Comparison of ENCODE assay signal across 1 cellular context in the genomic region with DNA sequence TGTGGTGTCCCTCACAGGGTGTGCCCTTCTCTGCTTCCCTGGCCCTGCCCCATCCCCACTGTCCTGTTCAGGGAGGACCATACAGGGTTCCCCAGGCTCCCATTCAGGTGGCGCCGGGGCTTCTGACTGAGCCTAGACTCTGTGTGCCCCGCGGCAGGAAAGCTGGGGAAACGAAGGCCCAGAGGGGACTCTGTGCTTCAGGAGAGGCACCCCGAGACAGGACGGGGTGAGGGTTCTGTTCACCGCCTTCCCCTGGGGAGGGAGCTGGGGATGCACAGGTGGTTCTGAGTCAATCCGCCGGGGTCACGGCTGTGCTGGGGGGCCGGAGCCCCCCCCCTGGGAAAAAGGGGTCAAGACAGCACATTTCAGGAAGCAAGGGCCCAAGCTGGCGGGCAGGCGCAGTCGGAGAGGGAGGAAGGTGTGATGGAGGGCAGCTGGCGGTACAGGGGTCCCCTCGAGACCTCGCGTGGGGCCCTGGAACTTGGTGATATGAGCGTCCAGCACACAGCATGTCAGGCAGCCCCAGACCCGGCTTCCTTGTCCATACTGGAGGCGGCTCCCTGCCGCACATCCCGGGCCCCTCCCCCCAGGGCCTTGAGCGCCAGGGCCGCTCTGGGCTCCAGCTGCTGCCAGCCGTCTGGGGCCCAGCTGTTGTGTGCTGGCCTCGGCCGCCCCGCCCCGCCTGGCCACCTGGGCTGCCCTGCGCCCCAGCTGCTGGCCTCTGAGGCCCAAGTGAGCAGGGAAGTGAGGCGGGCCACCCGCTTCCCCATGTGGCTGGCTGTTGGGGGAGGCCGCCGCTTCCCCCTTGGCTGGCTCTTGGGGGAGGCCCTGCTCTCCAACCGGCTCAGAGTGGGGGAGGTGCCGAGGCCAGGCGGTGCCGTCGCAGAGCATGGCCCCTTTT.
TF ChIP-seq lines count a peak whose summit lies in the region.

No MANE protein-coding gene starts in this region.

TF ChIP-seq in HepG2, 621 proteins besides CTCF, POLR2A, EP300 and RAD21 (continued from another document and continues in another):
- 0 out of 2 replicates have a peak, but pooled peaks have one; percentile 44 for TF ChIP-seq ZHX2 (IDR thresholded peaks at IDR 0.05; ENCODE audit: low read depth)
- no peak for TF ChIP-seq ZHX2 (CRISPR knock-in tag; IDR thresholded peaks at IDR 0.05; ENCODE audit: borderline replicate concordance)
- TF ChIP-seq ZNF225 (CRISPR knock-in tag; IDR thresholded peaks at IDR 0.05) = peak; percentile 7; the same call in 1 of the 2 replicates
- no peak for TF ChIP-seq CEBPZ (IDR thresholded peaks at IDR 0.05; ENCODE audit: low read length)
- TF ChIP-seq MXI1 (IDR thresholded peaks at IDR 0.05; ENCODE audit: borderline replicate concordance, low read depth, low read length) = peak; percentile 64; the same call in 1 of the 3 replicates
- no peak for TF ChIP-seq ZNF549 (CRISPR knock-in tag; IDR thresholded peaks at IDR 0.05)
- TF ChIP-seq, protein P1, sequence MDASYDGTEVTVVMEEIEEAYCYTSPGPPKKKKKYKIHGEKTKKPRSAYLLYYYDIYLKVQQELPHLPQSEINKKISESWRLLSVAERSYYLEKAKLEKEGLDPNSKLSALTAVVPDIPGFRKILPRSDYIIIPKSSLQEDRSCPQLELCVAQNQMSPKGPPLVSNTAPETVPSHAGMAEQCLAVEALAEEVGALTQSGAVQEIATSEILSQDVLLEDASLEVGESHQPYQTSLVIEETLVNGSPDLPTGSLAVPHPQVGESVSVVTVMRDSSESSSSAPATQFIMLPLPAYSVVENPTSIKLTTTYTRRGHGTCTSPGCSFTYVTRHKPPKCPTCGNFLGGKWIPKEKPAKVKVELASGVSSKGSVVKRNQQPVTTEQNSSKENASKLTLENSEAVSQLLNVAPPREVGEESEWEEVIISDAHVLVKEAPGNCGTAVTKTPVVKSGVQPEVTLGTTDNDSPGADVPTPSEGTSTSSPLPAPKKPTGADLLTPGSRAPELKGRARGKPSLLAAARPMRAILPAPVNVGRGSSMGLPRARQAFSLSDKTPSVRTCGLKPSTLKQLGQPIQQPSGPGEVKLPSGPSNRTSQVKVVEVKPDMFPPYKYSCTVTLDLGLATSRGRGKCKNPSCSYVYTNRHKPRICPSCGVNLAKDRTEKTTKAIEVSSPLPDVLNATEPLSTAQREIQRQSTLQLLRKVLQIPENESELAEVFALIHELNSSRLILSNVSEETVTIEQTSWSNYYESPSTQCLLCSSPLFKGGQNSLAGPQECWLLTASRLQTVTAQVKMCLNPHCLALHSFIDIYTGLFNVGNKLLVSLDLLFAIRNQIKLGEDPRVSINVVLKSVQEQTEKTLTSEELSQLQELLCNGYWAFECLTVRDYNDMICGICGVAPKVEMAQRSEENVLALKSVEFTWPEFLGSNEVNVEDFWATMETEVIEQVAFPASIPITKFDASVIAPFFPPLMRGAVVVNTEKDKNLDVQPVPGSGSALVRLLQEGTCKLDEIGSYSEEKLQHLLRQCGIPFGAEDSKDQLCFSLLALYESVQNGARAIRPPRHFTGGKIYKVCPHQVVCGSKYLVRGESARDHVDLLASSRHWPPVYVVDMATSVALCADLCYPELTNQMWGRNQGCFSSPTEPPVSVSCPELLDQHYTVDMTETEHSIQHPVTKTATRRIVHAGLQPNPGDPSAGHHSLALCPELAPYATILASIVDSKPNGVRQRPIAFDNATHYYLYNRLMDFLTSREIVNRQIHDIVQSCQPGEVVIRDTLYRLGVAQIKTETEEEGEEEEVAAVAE (CRISPR knock-in tag; IDR thresholded peaks at IDR 0.05; ENCODE audit: borderline replicate concordance) = peak; percentile 62
- TF ChIP-seq ZNF33A (CRISPR knock-in tag; IDR thresholded peaks at IDR 0.05; ENCODE audit: borderline replicate concordance) = 0 out of 2 replicates have a peak, but pooled peaks have one; percentile 44
- no peak for TF ChIP-seq SRSF9 (IDR thresholded peaks at IDR 0.05; ENCODE audit: borderline replicate concordance, insufficient read depth, low read depth, low read length, poor library complexity, severe bottlenecking)
- peak; percentile 86 for TF ChIP-seq TGIF2 (CRISPR knock-in tag; IDR thresholded peaks at IDR 0.05)
- peak; percentile 58; the same call in 1 of the 2 replicates for TF ChIP-seq ZNF3 (CRISPR knock-in tag; IDR thresholded peaks at IDR 0.05)
- no peak for TF ChIP-seq CSRNP2 (CRISPR knock-in tag; conservative IDR thresholded peaks at IDR 0.05; ENCODE audit: low read depth)
- TF ChIP-seq BCL3 (CRISPR knock-in tag; IDR thresholded peaks at IDR 0.05) = peak; percentile 92; the same call in 1 of the 2 replicates
- TF ChIP-seq, protein P2, sequence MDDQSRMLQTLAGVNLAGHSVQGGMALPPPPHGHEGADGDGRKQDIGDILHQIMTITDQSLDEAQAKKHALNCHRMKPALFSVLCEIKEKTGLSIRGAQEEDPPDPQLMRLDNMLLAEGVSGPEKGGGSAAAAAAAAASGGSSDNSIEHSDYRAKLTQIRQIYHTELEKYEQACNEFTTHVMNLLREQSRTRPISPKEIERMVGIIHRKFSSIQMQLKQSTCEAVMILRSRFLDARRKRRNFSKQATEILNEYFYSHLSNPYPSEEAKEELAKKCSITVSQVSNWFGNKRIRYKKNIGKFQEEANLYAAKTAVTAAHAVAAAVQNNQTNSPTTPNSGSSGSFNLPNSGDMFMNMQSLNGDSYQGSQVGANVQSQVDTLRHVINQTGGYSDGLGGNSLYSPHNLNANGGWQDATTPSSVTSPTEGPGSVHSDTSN (CRISPR knock-in tag; IDR thresholded peaks at IDR 0.05; ENCODE audit: borderline replicate concordance) = no peak
- TF ChIP-seq, protein P3, sequence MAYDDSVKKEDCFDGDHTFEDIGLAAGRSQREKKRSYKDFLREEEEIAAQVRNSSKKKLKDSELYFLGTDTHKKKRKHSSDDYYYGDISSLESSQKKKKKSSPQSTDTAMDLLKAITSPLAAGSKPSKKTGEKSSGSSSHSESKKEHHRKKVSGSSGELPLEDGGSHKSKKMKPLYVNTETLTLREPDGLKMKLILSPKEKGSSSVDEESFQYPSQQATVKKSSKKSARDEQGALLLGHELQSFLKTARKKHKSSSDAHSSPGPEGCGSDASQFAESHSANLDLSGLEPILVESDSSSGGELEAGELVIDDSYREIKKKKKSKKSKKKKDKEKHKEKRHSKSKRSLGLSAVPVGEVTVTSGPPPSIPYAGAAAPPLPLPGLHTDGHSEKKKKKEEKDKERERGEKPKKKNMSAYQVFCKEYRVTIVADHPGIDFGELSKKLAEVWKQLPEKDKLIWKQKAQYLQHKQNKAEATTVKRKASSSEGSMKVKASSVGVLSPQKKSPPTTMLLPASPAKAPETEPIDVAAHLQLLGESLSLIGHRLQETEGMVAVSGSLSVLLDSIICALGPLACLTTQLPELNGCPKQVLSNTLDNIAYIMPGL (CRISPR knock-in tag; IDR thresholded peaks at IDR 0.05; ENCODE audit: borderline replicate concordance in 1 of 2, low read depth in 1 of 2) = peak; percentile 66 to 74; a peak in 2 of 4 replicates
- TF ChIP-seq PHF8 (CRISPR knock-in tag; IDR thresholded peaks at IDR 0.05) = peak; percentile 68
- TF ChIP-seq ZNF768 (CRISPR knock-in tag; IDR thresholded peaks at IDR 0.05) = peak; percentile 82
- TF ChIP-seq ZNF256 (CRISPR knock-in tag; conservative IDR thresholded peaks at IDR 0.05) = no peak
- TF ChIP-seq, protein P4, sequence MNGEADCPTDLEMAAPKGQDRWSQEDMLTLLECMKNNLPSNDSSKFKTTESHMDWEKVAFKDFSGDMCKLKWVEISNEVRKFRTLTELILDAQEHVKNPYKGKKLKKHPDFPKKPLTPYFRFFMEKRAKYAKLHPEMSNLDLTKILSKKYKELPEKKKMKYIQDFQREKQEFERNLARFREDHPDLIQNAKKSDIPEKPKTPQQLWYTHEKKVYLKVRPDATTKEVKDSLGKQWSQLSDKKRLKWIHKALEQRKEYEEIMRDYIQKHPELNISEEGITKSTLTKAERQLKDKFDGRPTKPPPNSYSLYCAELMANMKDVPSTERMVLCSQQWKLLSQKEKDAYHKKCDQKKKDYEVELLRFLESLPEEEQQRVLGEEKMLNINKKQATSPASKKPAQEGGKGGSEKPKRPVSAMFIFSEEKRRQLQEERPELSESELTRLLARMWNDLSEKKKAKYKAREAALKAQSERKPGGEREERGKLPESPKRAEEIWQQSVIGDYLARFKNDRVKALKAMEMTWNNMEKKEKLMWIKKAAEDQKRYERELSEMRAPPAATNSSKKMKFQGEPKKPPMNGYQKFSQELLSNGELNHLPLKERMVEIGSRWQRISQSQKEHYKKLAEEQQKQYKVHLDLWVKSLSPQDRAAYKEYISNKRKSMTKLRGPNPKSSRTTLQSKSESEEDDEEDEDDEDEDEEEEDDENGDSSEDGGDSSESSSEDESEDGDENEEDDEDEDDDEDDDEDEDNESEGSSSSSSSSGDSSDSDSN (CRISPR knock-in tag; IDR thresholded peaks at IDR 0.05) = peak; percentile 98
- TF ChIP-seq TFDP2 (CRISPR knock-in tag; IDR thresholded peaks at IDR 0.05) = peak; percentile 74
